In genomic region chr7:43439631-43440401, GRCh38 we compare ENCODE assay signal across 8 cellular contexts.
DNase-seq lines count a peak whose midpoint lies in the region; ATAC-seq and TF ChIP-seq lines count a peak whose summit lies in the region.

No MANE protein-coding gene starts in this region.

- peaks cover 7% of the 10 kb centered on the region; the same call in 2 of the 3 replicates for H3K36me3 Mint-ChIP-seq in GM23338 (ENCODE audit: low read depth)
- no peaks in the 10 kb centered on the region for H3K36me3 Mint-ChIP-seq in stimulated activated memory B cell treated with anti-CD40 and anti-IgM and Interleukin-4, amounts not matched to agents 10 μg/mL and 1 μg/mL and 100 μg/mL, for 72 hours

- H3K27ac ChIP-seq in DND-41 (ENCODE audit: low read length) (no peak overlapping the region), GM23338 (ENCODE audit: low read depth) (no peak overlapping the region), coronary artery (no peak overlapping the region)

- H3K9me2 ChIP-seq in GM23338 (ENCODE audit: insufficient read depth), result peaks cover 6% of the 10 kb centered on the region; the same call in 1 of the 2 replicates

- H3K4me1 ChIP-seq in DND-41 (ENCODE audit: insufficient read depth, low read length), result peaks cover 7% of the 10 kb centered on the region
- peaks cover 22% of the 10 kb centered on the region for H3K4me1 ChIP-seq in GM23338 (ENCODE audit: insufficient read depth)

- H3K4me3 ChIP-seq in DND-41 (ENCODE audit: low read depth in 1 of 2, low read length in 2 of 2) (no peak overlapping the region), GM23338 (no peak overlapping the region), coronary artery (no peak overlapping the region)

- TF ChIP-seq CTCF in DND-41 (IDR thresholded peaks at IDR 0.05; ENCODE audit: borderline replicate concordance, extremely low read depth, low read length, poor library complexity, severe bottlenecking), result peak; percentile 78
- TF ChIP-seq CTCF in GM23338 (conservative IDR thresholded peaks at IDR 0.05; ENCODE audit: low read depth in 2 of 2), result peak; percentile 96 to 97
- peak; percentile 39 for TF ChIP-seq CTCF in coronary artery (IDR thresholded peaks at IDR 0.05)

- H3K36me3 ChIP-seq in DND-41 (ENCODE audit: insufficient read depth, low read length), result no peaks in the 10 kb centered on the region
- H3K36me3 ChIP-seq in GM23338 (ENCODE audit: insufficient read depth), result no peaks in the 10 kb centered on the region

- H3K27me3 Mint-ChIP-seq in GM23338 (ENCODE audit: insufficient read depth, low read depth, poor library complexity), result peaks cover 6% of the 10 kb centered on the region
- peaks cover 17% of the 10 kb centered on the region for H3K27me3 Mint-ChIP-seq in stimulated activated memory B cell treated with anti-CD40 and anti-IgM and Interleukin-4, amounts not matched to agents 10 μg/mL and 1 μg/mL and 100 μg/mL, for 72 hours

- peaks cover 20% of the 10 kb centered on the region for H3K4me1 Mint-ChIP-seq in GM23338
- H3K4me1 Mint-ChIP-seq in stimulated activated memory B cell treated with anti-CD40 and anti-IgM and Interleukin-4, amounts not matched to agents 10 μg/mL and 1 μg/mL and 100 μg/mL, for 72 hours, result no peaks in the 10 kb centered on the region

- DNase-seq in DND-41 (peak; percentile 59), GM23338 (ENCODE audit: low spot score) (peak; percentile 91), NCI-H1048 (lab: John Stamatoyannopoulos, UW) (peak; percentile 6), coronary artery (ENCODE audit: low spot score) (no peak), midbrain (lab: John Stamatoyannopoulos, UW) (peak; percentile 3)
- DNase-seq in activated CD4-positive, CD25-positive, alpha-beta regulatory T cell treated with anti-CD3 and anti-CD28 coated beads, Interleukin-2, amount 50 U/mL, for 16 hours (ENCODE audit: low read depth, low spot score), result peak; percentile 16

- ATAC-seq in DND-41 (ENCODE audit: insufficient read depth, low read depth), result peak; percentile 73
- peak; percentile 96 for ATAC-seq in GM23338
- ATAC-seq in stimulated activated memory B cell treated with anti-CD40 and anti-IgM and Interleukin-4, amounts not matched to agents 10 μg/mL and 1 μg/mL and 100 μg/mL, for 72 hours, result peak; percentile 59
- ATAC-seq in GM18517 (IDR thresholded peaks at IDR 0.05; ENCODE audit: unreplicated experiment), result no peak

- no peak overlapping the region for H3K9ac ChIP-seq in DND-41 (ENCODE audit: low read depth, low read length)

- H3K4me2 ChIP-seq in DND-41 (ENCODE audit: insufficient read depth, low read length) (no peak overlapping the region), GM23338 (no peak overlapping the region)

- H4K20me1 ChIP-seq in DND-41 (ENCODE audit: insufficient read depth, low read length) (no peaks in the 10 kb centered on the region), GM23338 (replicated peaks; ENCODE audit: insufficient read depth) (no peaks in the 10 kb centered on the region)

- H3K79me2 ChIP-seq in DND-41 (ENCODE audit: insufficient read depth, low read length), result no peaks in the 10 kb centered on the region
- H3K79me2 ChIP-seq in GM23338 (replicated peaks; ENCODE audit: insufficient read depth), result no peaks in the 10 kb centered on the region

- H3F3A ChIP-seq in GM23338 (replicated peaks; ENCODE audit: low read depth), result no peaks in the 10 kb centered on the region

- no peak overlapping the region for H2AFZ ChIP-seq in DND-41 (ENCODE audit: low read depth, low read length)
- H2AFZ ChIP-seq in GM23338, result peak overlapping the region; percentile 94

- H3K27me3 ChIP-seq in DND-41 (ENCODE audit: insufficient read depth, low read length, poor library complexity) (no peaks in the 10 kb centered on the region), GM23338 (ENCODE audit: insufficient read depth) (no peaks in the 10 kb centered on the region)

- no peaks in the 10 kb centered on the region for H3K9me3 ChIP-seq in DND-41 (ENCODE audit: insufficient read depth, low read length, severe bottlenecking)

- no peak overlapping the region for H3K4me3 Mint-ChIP-seq in GM23338
- H3K4me3 Mint-ChIP-seq in stimulated activated memory B cell treated with anti-CD40 and anti-IgM and Interleukin-4, amounts not matched to agents 10 μg/mL and 1 μg/mL and 100 μg/mL, for 72 hours, result no peak overlapping the region

- no peak overlapping the region for H3K27ac Mint-ChIP-seq in GM23338
- no peak overlapping the region for H3K27ac Mint-ChIP-seq in stimulated activated memory B cell treated with anti-CD40 and anti-IgM and Interleukin-4, amounts not matched to agents 10 μg/mL and 1 μg/mL and 100 μg/mL, for 72 hours

- no peaks in the 10 kb centered on the region for H3K9me3 Mint-ChIP-seq in GM23338
- H3K9me3 Mint-ChIP-seq in stimulated activated memory B cell treated with anti-CD40 and anti-IgM and Interleukin-4, amounts not matched to agents 10 μg/mL and 1 μg/mL and 100 μg/mL, for 72 hours, result no peaks in the 10 kb centered on the region

TF ChIP-seq in GM23338, 12 proteins besides CTCF, POLR2A, EP300 and RAD21 (continues in another document):
- TF ChIP-seq POLR2AphosphoS5 (IDR thresholded peaks at IDR 0.05; ENCODE audit: low read depth), result no peak
- TF ChIP-seq EZH2phosphoT487 (IDR thresholded peaks at IDR 0.05; ENCODE audit: unreplicated experiment), result no peak
- TF ChIP-seq ETS1 (IDR thresholded peaks at IDR 0.05), result no peak
- TF ChIP-seq JUNB (IDR thresholded peaks at IDR 0.05; ENCODE audit: unreplicated experiment), result no peak
- TF ChIP-seq EZH2 (IDR thresholded peaks at IDR 0.05; ENCODE audit: low read depth, unreplicated experiment), result no peak
- no peak for TF ChIP-seq STAT1 (IDR thresholded peaks at IDR 0.05; ENCODE audit: unreplicated experiment)
- no peak for TF ChIP-seq CREB1 (CRISPR knock-in tag; IDR thresholded peaks at IDR 0.05; ENCODE audit: low read depth)
- TF ChIP-seq NANOG (IDR thresholded peaks at IDR 0.05; ENCODE audit: borderline replicate concordance), result no peak

Comparison
In these comparisons a context has a peak if more than half of its experiments do, and no peak if none do; other contexts are left out.
1. CTCF ChIP-seq: peak in every context shown above with its lines; median percentile 96 in GM23338; 78 in DND-41; 39 in coronary artery.